19 cellular contexts compared by ENCODE assay signal in genomic region chr20:51092238-51092822, GRCh38.
A peak's percentile ranks its signal among the peaks of the same experiment; 100 is the strongest.
DNase-seq lines count a peak whose midpoint lies in the region; TF ChIP-seq lines count a peak whose summit lies in the region.
"Had no signal": no experiment of that assay in that cellular context is flagged by ENCODE, and none has a peak within 500 bp of the region (broad histone marks: within the 10 kb centered on the region; RNA-seq: fewer than 3 reads in every experiment).

No MANE protein-coding gene starts in this region.

- intact Hi-C loops in Calu3 (cut with micrococcal nuclease; ENCODE audit: unreplicated experiment) = no loop called here

- no peak overlapping the region for H3K9ac ChIP-seq in neural progenitor cell

- no peaks in the 10 kb centered on the region for H4K20me1 ChIP-seq in neural progenitor cell (ENCODE audit: low read depth)

- BruUV-seq in Calu3 (replicated peaks; lab: Mats Ljungman, UMichigan) = no TSS peak

- H3K36me3 Mint-ChIP-seq in Calu3 (ENCODE audit: insufficient read depth, unreplicated experiment) (no peaks in the 10 kb centered on the region), neural progenitor cell (no peaks in the 10 kb centered on the region)
- H3K36me3 Mint-ChIP-seq: naive thymus-derived CD8-positive, alpha-beta T cell had no signal

- H3K36me3 ChIP-seq in ectodermal cell (ENCODE audit: control insufficient read depth, insufficient read depth, low read length) (no peaks in the 10 kb centered on the region), neural progenitor cell (no peaks in the 10 kb centered on the region)
- H3K36me3 ChIP-seq: esophagus squamous epithelium, heart left ventricle, vagina had no signal

- H3K27me3 Mint-ChIP-seq in Calu3 (ENCODE audit: unreplicated experiment) = peaks cover 88% of the 10 kb centered on the region
- peaks cover 19% of the 10 kb centered on the region for H3K27me3 Mint-ChIP-seq in neural progenitor cell (ENCODE audit: insufficient read depth, low read depth)

- H3K4me3 Mint-ChIP-seq in Calu3 (ENCODE audit: low read depth, unreplicated experiment) = peak overlapping the region; percentile 4
- H3K4me3 Mint-ChIP-seq in neural progenitor cell = peak overlapping the region; percentile 48
- H3K4me3 Mint-ChIP-seq: activated CD4-positive, alpha-beta memory T cell treated with anti-CD3 and anti-CD28 coated beads, Interleukin-2, amount 10 ng/mL, durations not matched to agents 7 days and 5 days had no signal

- no peak for TF ChIP-seq CTCF in Calu3 (IDR thresholded peaks at IDR 0.05; ENCODE audit: unreplicated experiment)
- no peak for TF ChIP-seq CTCF in neural progenitor cell (IDR thresholded peaks at IDR 0.05)
- TF ChIP-seq CTCF in GM20000 (IDR thresholded peaks at IDR 0.05; ENCODE audit: extremely low read depth, missing control alignments) = no peak

- peaks cover 32% of the 10 kb centered on the region for H3K4me1 ChIP-seq in ectodermal cell (ENCODE audit: control insufficient read depth, insufficient read depth, low read length)
- H3K4me1 ChIP-seq in neural progenitor cell = peaks cover 26% of the 10 kb centered on the region
- H3K4me1 ChIP-seq: heart left ventricle, vagina had no signal

- DNase-seq in Calu3 = no peak
- DNase-seq in M059J (ENCODE audit: low read depth) = peak; percentile 30
- peak; percentile 41 for DNase-seq in neural progenitor cell (ENCODE audit: low spot score)
- DNase-seq in NCI-H1694 treated with DMSO at 0.1 percent for 48 hours (lab: John Stamatoyannopoulos, UW) = no peak
- DNase-seq in stimulated activated naive CD4-positive, alpha-beta T cell (lab: John Stamatoyannopoulos, UW) = no peak
- no peak for DNase-seq in GM20000 (ENCODE audit: low spot score)
- no peak for DNase-seq in OCI-M2 (lab: John Stamatoyannopoulos, UW; ENCODE audit: unreplicated experiment)
- DNase-seq: activated CD4-positive, alpha-beta memory T cell treated with anti-CD3 and anti-CD28 coated beads, Interleukin-2, amount 10 ng/mL, durations not matched to agents 7 days and 5 days; anterior cingulate cortex; esophagus squamous epithelium; GOT3; heart left ventricle; left ventricle myocardium superior; NCI-H1092; SHP77; stimulated activated CD4-positive, alpha-beta T cell treated with anti-CD3 and anti-CD28 coated beads, Interleukin-4, amount 100 ng/mL, for 4 hours had no signal

- H3K27me3 ChIP-seq in ectodermal cell (ENCODE audit: control insufficient read depth, insufficient read depth, low read length, poor library complexity, severe bottlenecking) (no peaks in the 10 kb centered on the region), neural progenitor cell (no peaks in the 10 kb centered on the region)
- H3K27me3 ChIP-seq: vagina had no signal

- no peaks in the 10 kb centered on the region for H3K79me2 ChIP-seq in neural progenitor cell (ENCODE audit: low read depth)

- CTCF ChIA-PET in Calu3 (lab: Charles Lee) = interaction anchor here (1.3 to 2.1 kb wide), 2 partner anchors 8 to 12 kb away, joined by 4 to 6 read pairs; no protein-coding TSS in a partner anchor

- H3K9me3 Mint-ChIP-seq in Calu3 (ENCODE audit: low read depth, unreplicated experiment) = no peaks in the 10 kb centered on the region
- H3K9me3 Mint-ChIP-seq in neural progenitor cell = no peaks in the 10 kb centered on the region
- H3K9me3 Mint-ChIP-seq: activated CD4-positive, alpha-beta memory T cell treated with anti-CD3 and anti-CD28 coated beads, Interleukin-2, amount 10 ng/mL, durations not matched to agents 7 days and 5 days; naive thymus-derived CD8-positive, alpha-beta T cell had no signal

- H3K27ac Mint-ChIP-seq in Calu3 (ENCODE audit: unreplicated experiment) (no peak overlapping the region), neural progenitor cell (peak overlapping the region; percentile 83)
- H3K27ac Mint-ChIP-seq: activated CD4-positive, alpha-beta memory T cell treated with anti-CD3 and anti-CD28 coated beads, Interleukin-2, amount 10 ng/mL, durations not matched to agents 7 days and 5 days had no signal

- H3F3A ChIP-seq in neural progenitor cell (ENCODE audit: low read depth) = peaks cover 24% of the 10 kb centered on the region

- H3K9me3 ChIP-seq in ectodermal cell (ENCODE audit: control insufficient read depth, low read length) = no peaks in the 10 kb centered on the region
- H3K9me3 ChIP-seq in neural progenitor cell (ENCODE audit: low read depth) = no peaks in the 10 kb centered on the region
- H3K9me3 ChIP-seq: esophagus squamous epithelium, heart left ventricle, vagina had no signal

- H3K4me3 ChIP-seq in ectodermal cell (ENCODE audit: insufficient read depth, low read depth, low read length) (no peak overlapping the region), neural progenitor cell (peak overlapping the region; percentile 5)
- H3K4me3 ChIP-seq: esophagus squamous epithelium, heart left ventricle, vagina had no signal

- 20 to 28% methylated on average over 8 to 9 of the region's 9 CpGs for WGBS in ectodermal cell, 2 experiments

- H2AFZ ChIP-seq in neural progenitor cell (replicated peaks) = peak overlapping the region; percentile 71

- H3K4me1 Mint-ChIP-seq in Calu3 (ENCODE audit: low read depth, unreplicated experiment) = no peaks in the 10 kb centered on the region
- peaks cover 87% of the 10 kb centered on the region for H3K4me1 Mint-ChIP-seq in neural progenitor cell

- H3K27ac ChIP-seq in ectodermal cell (ENCODE audit: insufficient read depth, low read depth, low read length, poor library complexity, severe bottlenecking) (peak overlapping the region; percentile 44), neural progenitor cell (no peak overlapping the region)
- H3K27ac ChIP-seq: esophagus squamous epithelium, heart left ventricle, vagina had no signal

- H3K4me2 ChIP-seq in neural progenitor cell = peak overlapping the region; percentile 68

Comparison
In these comparisons a context has a peak if more than half of its experiments do, and no peak if none do; other contexts are left out.
1. DNase-seq: peak in M059J (single experiment) and neural progenitor cell (single experiment); none in Calu3 (single experiment), NCI-H1694 treated with DMSO at 0.1 percent for 48 hours (single experiment), stimulated activated naive CD4-positive, alpha-beta T cell (0 of 6), GM20000 (single experiment) and OCI-M2 (single experiment).